Comparison of ENCODE assay signal across 12 cellular contexts in the genomic region with DNA sequence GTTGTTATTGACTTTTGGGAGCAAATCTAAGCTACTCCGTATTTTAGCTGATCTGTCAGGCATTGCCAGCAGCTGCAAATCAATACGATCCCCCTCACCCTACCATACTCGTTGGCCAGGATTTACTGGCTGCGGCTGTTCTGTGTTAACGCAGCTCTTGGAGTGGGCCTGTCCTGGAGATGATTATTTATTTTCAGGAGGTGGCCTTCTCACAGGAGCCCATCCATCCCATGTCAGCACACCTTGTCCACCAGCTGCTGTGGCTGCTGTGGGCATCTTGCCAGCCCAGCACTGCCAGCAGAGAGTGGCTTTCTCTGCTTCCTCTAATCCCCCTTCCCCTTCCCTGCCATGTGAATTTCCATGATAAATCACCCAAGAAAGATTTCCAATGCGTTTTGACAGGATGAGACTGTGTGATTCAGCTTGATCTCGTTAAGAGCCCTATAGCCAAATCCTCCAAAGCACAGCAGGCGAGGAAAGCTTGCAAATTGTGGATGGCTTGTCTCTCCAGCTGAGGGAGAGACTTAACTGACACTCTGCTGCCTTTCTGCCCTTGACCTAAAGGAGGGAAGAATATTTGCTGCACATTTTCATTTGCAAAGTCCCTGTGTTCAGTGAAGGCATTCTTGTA.
DNase-seq lines count a peak whose midpoint lies in the region; ATAC-seq and TF ChIP-seq lines count a peak whose summit lies in the region.
"Had no signal": no experiment of that assay in that cellular context is flagged by ENCODE, and none has a peak within 500 bp of the region (broad histone marks: within the 10 kb centered on the region; RNA-seq: fewer than 3 reads in every experiment).

No MANE protein-coding gene starts in this region.

- intact Hi-C loops in uterus (cut with DNase I; ENCODE audit: low total_unique reads): no loop called here

- peaks cover 32% of the 10 kb centered on the region for H3K4me1 Mint-ChIP-seq in nephron

- peaks cover 10% of the 10 kb centered on the region for H3K27me3 Mint-ChIP-seq in nephron (ENCODE audit: low read depth)
- H3K27me3 Mint-ChIP-seq: effector memory CD8-positive, alpha-beta T cell had no signal

- TF ChIP-seq CTCF in nephron (IDR thresholded peaks at IDR 0.05; ENCODE audit: unreplicated experiment in 3 of 3): no peak
- no peak for TF ChIP-seq CTCF in uterus (IDR thresholded peaks at IDR 0.05)
- TF ChIP-seq CTCF in coronary artery (IDR thresholded peaks at IDR 0.05): no peak

- no peaks in the 10 kb centered on the region for H3K36me3 Mint-ChIP-seq in nephron (ENCODE audit: low read depth)

- H3K27me3 ChIP-seq in uterus: no peaks in the 10 kb centered on the region

- H3K9me3 ChIP-seq in uterus: no peaks in the 10 kb centered on the region

- DNase-seq in ELR (ENCODE audit: low read depth) (peak; percentile 6), NCI-H2081 (lab: John Stamatoyannopoulos, UW) (peak; percentile 72 to 84), RPMI8226 (peak; percentile 25), uterus (no peak), coronary artery (ENCODE audit: low spot score) (no peak)
- DNase-seq: activated CD4-positive, alpha-beta T cell treated with anti-CD3 and anti-CD28 coated beads, Interleukin-2, amount 50 U/mL, for 4 hours; activated effector memory CD4-positive, alpha-beta T cell treated with anti-CD3 and anti-CD28 coated beads, Interleukin-2, amount 50 U/mL, for 16 hours; effector memory CD8-positive, alpha-beta T cell; NCI-H1436 had no signal

- no peaks in the 10 kb centered on the region for H3K4me1 ChIP-seq in uterus

- no peak overlapping the region for H3K4me3 ChIP-seq in uterus
- no peak overlapping the region for H3K4me3 ChIP-seq in coronary artery
- H3K4me3 ChIP-seq: smooth muscle cell had no signal

- TF ChIP-seq POLR2A in uterus (IDR thresholded peaks at IDR 0.05): no peak

- H3K27ac ChIP-seq in uterus (no peak overlapping the region), coronary artery (no peak overlapping the region)

- H3K36me3 ChIP-seq in uterus: no peaks in the 10 kb centered on the region

- peak overlapping the region; percentile 5 to 40 (median 23) for H3K27ac Mint-ChIP-seq in nephron
- H3K27ac Mint-ChIP-seq: effector memory CD8-positive, alpha-beta T cell had no signal

- no peak overlapping the region for H3K4me3 Mint-ChIP-seq in nephron
- H3K4me3 Mint-ChIP-seq: effector memory CD8-positive, alpha-beta T cell had no signal

- no peak for ATAC-seq in HG03097 (IDR thresholded peaks at IDR 0.05; ENCODE audit: low FRiP score, unreplicated experiment)
- ATAC-seq: effector memory CD8-positive, alpha-beta T cell had no signal

- no peaks in the 10 kb centered on the region for H3K9me3 Mint-ChIP-seq in nephron

Comparison
In these comparisons a context has a peak if more than half of its experiments do, and no peak if none do; other contexts are left out.
1. DNase-seq: peak in ELR (single experiment), NCI-H2081 (2 of 2) and RPMI8226 (single experiment); none in uterus (0 of 2) and coronary artery (single experiment).